1 cellular context compared by ENCODE assay signal in genomic region chr16:53768167-53768566, GRCh38.
TF ChIP-seq lines count a peak whose summit lies in the region.

No MANE protein-coding gene starts in this region.

TF ChIP-seq in SK-N-SH, 30 proteins besides CTCF, POLR2A, EP300 and RAD21 (continued from another document):
- TF ChIP-seq USF2 (IDR thresholded peaks at IDR 0.05; ENCODE audit: borderline replicate concordance, low read depth, low read length) (no peak), EZH2phosphoT487 (IDR thresholded peaks at IDR 0.05; ENCODE audit: borderline replicate concordance, low read depth) (no peak), REST (IDR thresholded peaks at IDR 0.05; ENCODE audit: low read depth, low read length) (no peak)
